ENCODE assay signal across 8 cellular contexts in the genomic region with DNA sequence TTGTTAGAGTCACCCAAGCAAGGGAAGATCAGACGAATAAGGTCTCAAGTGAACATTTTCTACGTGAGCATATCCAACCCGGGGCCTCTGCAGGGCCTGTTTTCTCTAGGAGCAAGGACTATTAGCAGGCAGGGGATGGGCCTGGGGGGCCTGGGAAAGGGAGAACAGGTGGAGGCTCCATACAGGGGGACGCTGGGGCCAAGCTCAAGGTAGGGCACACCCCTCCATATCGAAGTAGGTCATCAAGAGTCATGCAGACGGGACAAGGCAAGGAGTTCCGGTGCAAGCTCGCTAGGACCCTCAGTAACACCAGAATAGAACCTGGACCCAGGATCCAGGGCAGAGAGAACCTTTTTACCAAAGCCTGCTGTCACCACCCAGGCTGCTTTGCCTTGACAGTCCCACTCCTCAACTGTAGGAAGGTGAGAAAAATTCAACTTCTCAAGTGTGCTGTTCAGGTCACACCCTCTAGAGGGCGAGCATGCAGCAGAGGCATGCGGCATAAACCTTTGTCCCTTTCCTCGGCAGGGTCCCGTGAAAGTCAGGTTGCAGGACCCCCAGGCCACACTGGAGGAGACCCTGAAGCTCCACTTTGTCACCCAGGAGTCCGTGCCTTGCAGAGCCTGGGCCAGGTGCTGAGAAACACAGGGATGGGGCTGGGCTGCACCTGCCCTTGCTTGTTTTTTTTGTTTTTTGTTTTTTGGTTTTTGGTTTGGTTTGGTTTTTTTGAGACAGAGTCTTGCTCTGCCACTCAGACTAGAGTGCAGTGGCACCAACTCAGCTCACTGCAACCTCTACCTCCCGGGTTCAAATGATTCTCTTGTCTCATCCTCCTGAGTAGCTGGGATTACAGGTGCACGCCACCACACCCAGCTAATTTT. TPM values are rescaled to one million over a fixed set of nuclear protein-coding genes. Genes with fewer than 3 reads are reported as not detected.
A peak's percentile ranks its signal among the peaks of the same experiment; 100 is the strongest.
DNase-seq lines count a peak whose midpoint lies in the region; ATAC-seq, FAIRE-seq and TF ChIP-seq lines count a peak whose summit lies in the region.

No MANE protein-coding gene starts in this region.

- intact Hi-C loops in heart right ventricle (cut with DNase I): no loop called here

- no peak for FAIRE-seq in RCC 7860 (lab: Jason Lieb, UNC)

- H3K4me3 ChIP-seq in heart right ventricle (no peak overlapping the region), right atrium auricular region (no peak overlapping the region)

- H3K27me3 ChIP-seq in heart right ventricle (peaks cover 0 to 19% (median 4%) of the 10 kb centered on the region in 7 donors), right atrium auricular region (no peaks in the 10 kb centered on the region)

- WGBS in heart right ventricle, 2 donors: 45 to 53% methylated on average over 15 of the region's 15 CpGs

- H3K27ac ChIP-seq in heart right ventricle: no peak overlapping the region
- no peak overlapping the region for H3K27ac ChIP-seq in right atrium auricular region

- DNase-seq in heart right ventricle (no peak), right atrium auricular region (ENCODE audit: low spot score) (no peak), RCC 7860 (ENCODE audit: low spot score) (peak; percentile 14), islet precursor cell (peak; percentile 71)
- peak; percentile 48 for DNase-seq in activated naive CD4-positive, alpha-beta T cell treated with Interleukin-2 at 50 U/mL for 16 hours
- peak; percentile 19 to 34 for DNase-seq in stimulated activated CD8-positive, alpha-beta memory T cell treated with anti-CD3 and anti-CD28 coated beads, Interleukin-2, amount 100 ng/mL, for 1 hour (ENCODE audit: low read depth in 2 of 2)

- H3K9me3 ChIP-seq in heart right ventricle: peaks cover 0 to 4% (median 0%) of the 10 kb centered on the region in 11 donors
- H3K9me3 ChIP-seq in right atrium auricular region: no peaks in the 10 kb centered on the region

- H3K4me1 ChIP-seq in heart right ventricle: peaks cover 0 to 20% (median 0%) of the 10 kb centered on the region in 9 donors
- no peaks in the 10 kb centered on the region for H3K4me1 ChIP-seq in right atrium auricular region

- H3K36me3 ChIP-seq in heart right ventricle (no peaks in the 10 kb centered on the region), right atrium auricular region (no peaks in the 10 kb centered on the region)

- TF ChIP-seq CTCF in heart right ventricle (IDR thresholded peaks at IDR 0.05) (peak; percentile 31 to 85 (median 74)), right atrium auricular region (IDR thresholded peaks at IDR 0.05) (peak in 1 of 2 donors; percentile 64)

- peak in 6 of 8 donors; percentile 46 to 78 (median 60) for ATAC-seq in heart right ventricle
- ATAC-seq in GM21528 (IDR thresholded peaks at IDR 0.05; ENCODE audit: low FRiP score, unreplicated experiment): no peak
- ATAC-seq in HG03565 (IDR thresholded peaks at IDR 0.05; ENCODE audit: unreplicated experiment): no peak

RNA-seq across cellular contexts. Expression of gene APOBEC3B, which starts 8.6 kb away (rescaled TPM):
- total RNA-seq in heart right ventricle (1 to 10 TPM in 7 of 10 donors, under 1 TPM in 3; 0.55 to 6.4 (median 1.3) TPM), right atrium auricular region (under 1 TPM in 1 of 2 donors, not detected in 1; 0.90 TPM)
- under 1 TPM; 0.29 to 0.77 TPM for polyA plus RNA-seq in heart right ventricle

RNA-seq across cellular contexts. Expression of gene APOBEC3A, which starts 16.1 kb away (rescaled TPM):
- total RNA-seq in heart right ventricle (1 to 10 TPM in 5 of 10 donors, under 1 TPM in 4, not detected in 1; 0.20 to 5.6 (median 1.0) TPM), right atrium auricular region (1 to 10 TPM in 1 of 2 donors, not detected in 1; 1.1 TPM)
- under 1 TPM in 1 of 2 donors, not detected in 1; 0.22 TPM for polyA plus RNA-seq in heart right ventricle

RNA-seq across cellular contexts. Expression of gene APOBEC3C, which starts 40.5 kb away (rescaled TPM):
- 10 to 100 TPM; 23.2 to 43.3 (median 25.7) TPM for total RNA-seq in heart right ventricle
- 10 to 100 TPM in 1 of 2 donors, 1 to 10 TPM in 1; 9.8 to 17.2 TPM for polyA plus RNA-seq in heart right ventricle
- total RNA-seq in right atrium auricular region: 10 to 100 TPM in 1 of 2 donors, 1 to 10 TPM in 1; 9.1 to 12.5 TPM

RNA-seq across cellular contexts. Expression of gene APOBEC3D, which starts 47.4 kb away (rescaled TPM):
- total RNA-seq in heart right ventricle (1 to 10 TPM in 6 of 10 donors, under 1 TPM in 4; 0.55 to 2.7 (median 1.1) TPM), right atrium auricular region (1 to 10 TPM in 1 of 2 donors, not detected in 1; 1.4 TPM)
- 1 to 10 TPM in 1 of 2 donors, under 1 TPM in 1; 0.52 to 2.1 TPM for polyA plus RNA-seq in heart right ventricle

Comparison
In these comparisons a context has a peak if more than half of its experiments do, and no peak if none do; other contexts are left out.
1. ATAC-seq: peak in heart right ventricle (6 of 8); none in GM21528 (single experiment) and HG03565 (single experiment).
2. DNase-seq: peak in RCC 7860 (single experiment), activated naive CD4-positive, alpha-beta T cell treated with Interleukin-2 at 50 U/mL for 16 hours (single experiment), islet precursor cell (single experiment) and stimulated activated CD8-positive, alpha-beta memory T cell treated with anti-CD3 and anti-CD28 coated beads, Interleukin-2, amount 100 ng/mL, for 1 hour (2 of 2); none in heart right ventricle (0 of 2) and right atrium auricular region (single experiment).